ENCODE assay signal across 24 cellular contexts in the genomic region with DNA sequence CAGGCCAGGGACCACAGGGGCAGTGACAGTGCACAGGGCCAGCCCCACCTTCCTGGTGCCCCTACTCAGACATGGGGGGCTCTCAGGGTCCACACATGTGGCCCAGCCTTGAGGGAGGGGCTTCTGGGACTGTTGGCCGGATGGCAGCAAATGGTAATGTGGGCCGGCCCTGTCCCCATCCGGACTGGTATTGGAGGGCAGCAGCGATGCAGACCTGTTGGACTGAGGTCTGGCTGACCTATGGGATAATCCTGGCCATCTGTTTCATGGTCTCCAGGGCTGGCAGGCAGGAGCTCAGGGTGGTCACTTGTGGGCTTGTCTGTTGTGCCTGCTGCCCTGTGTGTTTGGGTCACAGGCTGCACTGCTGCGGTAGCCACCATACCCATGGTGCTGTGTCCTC.
A peak's percentile ranks its signal among the peaks of the same experiment; 100 is the strongest.
DNase-seq lines count a peak whose midpoint lies in the region; ATAC-seq and TF ChIP-seq lines count a peak whose summit lies in the region.
"Had no signal": no experiment of that assay in that cellular context is flagged by ENCODE, and none has a peak within 500 bp of the region (broad histone marks: within the 10 kb centered on the region; RNA-seq: fewer than 3 reads in every experiment).

No MANE protein-coding gene starts in this region.

- no TSS peak for BruUV-seq in PC-3 (replicated peaks; lab: Mats Ljungman, UMichigan)

- no peak for TF ChIP-seq CTCF in activated B cell treated with CpG ODN at 0.5 μM for 24 hours (IDR thresholded peaks at IDR 0.05)
- no peak for TF ChIP-seq CTCF in osteoblast (IDR thresholded peaks at IDR 0.05; ENCODE audit: extremely low read depth, low read depth, low read length)
- no peak for TF ChIP-seq CTCF in tibial artery (IDR thresholded peaks at IDR 0.05)
- TF ChIP-seq CTCF in PC-3 (conservative IDR thresholded peaks at IDR 0.05; ENCODE audit: low read depth, low read length): no peak
- TF ChIP-seq CTCF in GM23338 (conservative IDR thresholded peaks at IDR 0.05; ENCODE audit: low read depth in 2 of 2): no peak

- H3K27ac ChIP-seq in osteoblast (ENCODE audit: low read depth, low read length): no peak overlapping the region
- no peak overlapping the region for H3K27ac ChIP-seq in tibial artery
- no peak overlapping the region for H3K27ac ChIP-seq in PC-3 (ENCODE audit: low read length)
- H3K27ac ChIP-seq in GM23338 (ENCODE audit: low read depth): no peak overlapping the region
- H3K27ac ChIP-seq: BLaER1, HL-60, KMS-11, PC-9 had no signal

- POLR2A ChIA-PET in activated B cell treated with CpG ODN at 0.5 μM for 24 hours (lab: Charles Lee): interaction anchor here (2.1 kb wide), 1 partner anchor 51 kb away, joined by 14 read pairs; no protein-coding TSS in a partner anchor
- POLR2A ChIA-PET in PC-3 (lab: Charles Lee; ENCODE audit: unreplicated experiment): no interaction called here

- H3F3A ChIP-seq in PC-3 (ENCODE audit: low read length, unreplicated experiment): no peaks in the 10 kb centered on the region
- H3F3A ChIP-seq in GM23338 (replicated peaks; ENCODE audit: low read depth): no peaks in the 10 kb centered on the region

- no peaks in the 10 kb centered on the region for H3K79me2 ChIP-seq in osteoblast (ENCODE audit: insufficient read depth, low read length)
- no peaks in the 10 kb centered on the region for H3K79me2 ChIP-seq in PC-3 (ENCODE audit: low read length)
- H3K79me2 ChIP-seq in GM23338 (replicated peaks; ENCODE audit: insufficient read depth): no peaks in the 10 kb centered on the region

- H2AFZ ChIP-seq in osteoblast (ENCODE audit: low read length): no peak overlapping the region
- H2AFZ ChIP-seq in PC-3 (ENCODE audit: low read length): no peak overlapping the region
- H2AFZ ChIP-seq in GM23338: no peak overlapping the region
- H2AFZ ChIP-seq: PC-9 had no signal

- H3K9me3 Mint-ChIP-seq in activated B cell treated with CpG ODN at 0.5 μM for 24 hours (no peaks in the 10 kb centered on the region), GM23338 (peaks cover 91% of the 10 kb centered on the region)
- H3K9me3 Mint-ChIP-seq: IgD-negative memory B cell had no signal

- H3K27ac Mint-ChIP-seq in activated B cell treated with CpG ODN at 0.5 μM for 24 hours (no peak overlapping the region), GM23338 (no peak overlapping the region)
- H3K27ac Mint-ChIP-seq: CD4-positive, CD25-positive, alpha-beta regulatory T cell; IgD-negative memory B cell had no signal

- H3K9ac ChIP-seq in PC-3 (ENCODE audit: low read length): no peak overlapping the region
- H3K9ac ChIP-seq: BLaER1, KMS-11 had no signal

- ATAC-seq in Right ventricle myocardium superior (ENCODE audit: poor library complexity) (no peak), activated B cell treated with CpG ODN at 0.5 μM for 24 hours (ENCODE audit: low read depth) (no peak), PC-3 (no peak), GM23338 (no peak)

- H4K20me1 ChIP-seq in osteoblast (ENCODE audit: insufficient read depth, low read length): no peaks in the 10 kb centered on the region
- H4K20me1 ChIP-seq in PC-3 (ENCODE audit: low read length): no peaks in the 10 kb centered on the region
- no peaks in the 10 kb centered on the region for H4K20me1 ChIP-seq in GM23338 (replicated peaks; ENCODE audit: insufficient read depth)
- H4K20me1 ChIP-seq: BLaER1 had no signal

- CTCF ChIA-PET in activated B cell treated with CpG ODN at 0.5 μM for 24 hours (lab: Charles Lee) (no interaction called here), PC-3 (lab: Charles Lee) (no interaction called here)

- DNase-seq in Right ventricle myocardium superior: peak; percentile 26
- no peak for DNase-seq in cardiac septum (ENCODE audit: low spot score)
- DNase-seq in activated B cell treated with CpG ODN at 0.5 μM for 24 hours: no peak
- peak; percentile 49 for DNase-seq in osteoblast (ENCODE audit: insufficient read length, low spot score, missing footprints)
- DNase-seq in tibial artery: peak; percentile 7 to 13
- DNase-seq in PC-3: no peak
- DNase-seq in GM23338 (ENCODE audit: low spot score): no peak
- DNase-seq: CD4-positive, CD25-positive, alpha-beta regulatory T cell; DMS153; DND-41; H7; MM.1S; NCI-H1694; NCI-H2029 treated with DMSO at 0.1 percent for 48 hours; NCI-H446 treated with DMSO at 0.1 percent for 48 hours; NCI-H526; NCI-H82; NK-92 treated with Interleukin-12 subunit alpha and Interleukin-12 subunit beta, amount 100 ng/mL, for 24 hours; PC-9; SIG-M5 had no signal

- H3K27me3 Mint-ChIP-seq in activated B cell treated with CpG ODN at 0.5 μM for 24 hours: no peaks in the 10 kb centered on the region
- H3K27me3 Mint-ChIP-seq in GM23338 (ENCODE audit: insufficient read depth, low read depth, poor library complexity): peaks cover 5% of the 10 kb centered on the region
- H3K27me3 Mint-ChIP-seq: IgD-negative memory B cell had no signal

- H3K4me2 ChIP-seq in osteoblast (ENCODE audit: insufficient read depth, low read length): no peak overlapping the region
- no peak overlapping the region for H3K4me2 ChIP-seq in PC-3 (ENCODE audit: low read length)
- H3K4me2 ChIP-seq in GM23338: no peak overlapping the region
- H3K4me2 ChIP-seq: BLaER1, KMS-11, PC-9 had no signal

- H3K4me1 ChIP-seq in osteoblast (ENCODE audit: insufficient read depth, low read length): no peaks in the 10 kb centered on the region
- H3K4me1 ChIP-seq in tibial artery: no peaks in the 10 kb centered on the region
- no peaks in the 10 kb centered on the region for H3K4me1 ChIP-seq in PC-3 (ENCODE audit: insufficient read depth, low read length)
- no peaks in the 10 kb centered on the region for H3K4me1 ChIP-seq in GM23338 (ENCODE audit: insufficient read depth)
- H3K4me1 ChIP-seq: BLaER1 had no signal

- intact Hi-C loops in Right ventricle myocardium superior (cut with DNase I) (no loop called here), cardiac septum (cut with DNase I) (no loop called here), activated B cell treated with CpG ODN at 0.5 μM for 24 hours (cut with micrococcal nuclease) (no loop called here), tibial artery (cut with DNase I; ENCODE audit: low total_unique reads) (no loop called here), PC-3 (cut with micrococcal nuclease) (no loop called here)

- peaks cover 31% of the 10 kb centered on the region for H3K4me1 Mint-ChIP-seq in activated B cell treated with CpG ODN at 0.5 μM for 24 hours
- H3K4me1 Mint-ChIP-seq in GM23338: no peaks in the 10 kb centered on the region

- H3K36me3 Mint-ChIP-seq in activated B cell treated with CpG ODN at 0.5 μM for 24 hours (ENCODE audit: low read depth) (peaks cover 22% of the 10 kb centered on the region), GM23338 (ENCODE audit: low read depth) (peaks cover 18% of the 10 kb centered on the region)
- H3K36me3 Mint-ChIP-seq: CD4-positive, CD25-positive, alpha-beta regulatory T cell; IgD-negative memory B cell had no signal

- H3K27me3 ChIP-seq in osteoblast (ENCODE audit: insufficient read depth, low read length) (no peaks in the 10 kb centered on the region), tibial artery (no peaks in the 10 kb centered on the region), PC-3 (ENCODE audit: low read length) (no peaks in the 10 kb centered on the region), GM23338 (ENCODE audit: insufficient read depth) (no peaks in the 10 kb centered on the region)
- H3K27me3 ChIP-seq: BLaER1 had no signal

- H3K9me2 ChIP-seq in PC-3 (replicated peaks; ENCODE audit: low read length): no peaks in the 10 kb centered on the region
- H3K9me2 ChIP-seq in GM23338 (ENCODE audit: insufficient read depth): no peaks in the 10 kb centered on the region

- H3K9me3 ChIP-seq in osteoblast (ENCODE audit: low read depth, low read length): no peaks in the 10 kb centered on the region
- H3K9me3 ChIP-seq in tibial artery: peaks cover 0 to 9% (median 0%) of the 10 kb centered on the region in 3 donors
- no peaks in the 10 kb centered on the region for H3K9me3 ChIP-seq in PC-3 (ENCODE audit: low read length)
- H3K9me3 ChIP-seq: BLaER1 had no signal

- no peak overlapping the region for H3K4me3 ChIP-seq in osteoblast (ENCODE audit: insufficient read depth, low read length)
- no peak overlapping the region for H3K4me3 ChIP-seq in tibial artery
- no peak overlapping the region for H3K4me3 ChIP-seq in PC-3 (ENCODE audit: low read length)
- no peak overlapping the region for H3K4me3 ChIP-seq in GM23338
- H3K4me3 ChIP-seq: BLaER1, PC-9 had no signal

- peak overlapping the region; percentile 41 for H3K4me3 Mint-ChIP-seq in activated B cell treated with CpG ODN at 0.5 μM for 24 hours
- no peak overlapping the region for H3K4me3 Mint-ChIP-seq in GM23338
- H3K4me3 Mint-ChIP-seq: CD4-positive, CD25-positive, alpha-beta regulatory T cell had no signal

- H3K36me3 ChIP-seq in osteoblast (ENCODE audit: insufficient read depth, low read length) (no peaks in the 10 kb centered on the region), tibial artery (no peaks in the 10 kb centered on the region), PC-3 (ENCODE audit: low read depth, low read length) (no peaks in the 10 kb centered on the region), GM23338 (ENCODE audit: insufficient read depth) (no peaks in the 10 kb centered on the region)
- H3K36me3 ChIP-seq: BLaER1 had no signal

TF ChIP-seq in GM23338, 12 proteins besides CTCF, POLR2A, EP300 and RAD21 (continues in another document):
- TF ChIP-seq JUNB (IDR thresholded peaks at IDR 0.05; ENCODE audit: unreplicated experiment) (no peak), EZH2phosphoT487 (IDR thresholded peaks at IDR 0.05; ENCODE audit: unreplicated experiment) (no peak)
- TF ChIP-seq, protein P1, sequence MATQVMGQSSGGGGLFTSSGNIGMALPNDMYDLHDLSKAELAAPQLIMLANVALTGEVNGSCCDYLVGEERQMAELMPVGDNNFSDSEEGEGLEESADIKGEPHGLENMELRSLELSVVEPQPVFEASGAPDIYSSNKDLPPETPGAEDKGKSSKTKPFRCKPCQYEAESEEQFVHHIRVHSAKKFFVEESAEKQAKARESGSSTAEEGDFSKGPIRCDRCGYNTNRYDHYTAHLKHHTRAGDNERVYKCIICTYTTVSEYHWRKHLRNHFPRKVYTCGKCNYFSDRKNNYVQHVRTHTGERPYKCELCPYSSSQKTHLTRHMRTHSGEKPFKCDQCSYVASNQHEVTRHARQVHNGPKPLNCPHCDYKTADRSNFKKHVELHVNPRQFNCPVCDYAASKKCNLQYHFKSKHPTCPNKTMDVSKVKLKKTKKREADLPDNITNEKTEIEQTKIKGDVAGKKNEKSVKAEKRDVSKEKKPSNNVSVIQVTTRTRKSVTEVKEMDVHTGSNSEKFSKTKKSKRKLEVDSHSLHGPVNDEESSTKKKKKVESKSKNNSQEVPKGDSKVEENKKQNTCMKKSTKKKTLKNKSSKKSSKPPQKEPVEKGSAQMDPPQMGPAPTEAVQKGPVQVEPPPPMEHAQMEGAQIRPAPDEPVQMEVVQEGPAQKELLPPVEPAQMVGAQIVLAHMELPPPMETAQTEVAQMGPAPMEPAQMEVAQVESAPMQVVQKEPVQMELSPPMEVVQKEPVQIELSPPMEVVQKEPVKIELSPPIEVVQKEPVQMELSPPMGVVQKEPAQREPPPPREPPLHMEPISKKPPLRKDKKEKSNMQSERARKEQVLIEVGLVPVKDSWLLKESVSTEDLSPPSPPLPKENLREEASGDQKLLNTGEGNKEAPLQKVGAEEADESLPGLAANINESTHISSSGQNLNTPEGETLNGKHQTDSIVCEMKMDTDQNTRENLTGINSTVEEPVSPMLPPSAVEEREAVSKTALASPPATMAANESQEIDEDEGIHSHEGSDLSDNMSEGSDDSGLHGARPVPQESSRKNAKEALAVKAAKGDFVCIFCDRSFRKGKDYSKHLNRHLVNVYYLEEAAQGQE (IDR thresholded peaks at IDR 0.05; ENCODE audit: unreplicated experiment): no peak

Comparison
In these comparisons a context has a peak if more than half of its experiments do, and no peak if none do; other contexts are left out.
1. DNase-seq: peak in Right ventricle myocardium superior (single experiment), osteoblast (single experiment) and tibial artery (2 of 2); none in cardiac septum (single experiment), activated B cell treated with CpG ODN at 0.5 μM for 24 hours (single experiment), PC-3 (single experiment) and GM23338 (single experiment).